ENCODE assay signal across 7 cellular contexts in the genomic region with DNA sequence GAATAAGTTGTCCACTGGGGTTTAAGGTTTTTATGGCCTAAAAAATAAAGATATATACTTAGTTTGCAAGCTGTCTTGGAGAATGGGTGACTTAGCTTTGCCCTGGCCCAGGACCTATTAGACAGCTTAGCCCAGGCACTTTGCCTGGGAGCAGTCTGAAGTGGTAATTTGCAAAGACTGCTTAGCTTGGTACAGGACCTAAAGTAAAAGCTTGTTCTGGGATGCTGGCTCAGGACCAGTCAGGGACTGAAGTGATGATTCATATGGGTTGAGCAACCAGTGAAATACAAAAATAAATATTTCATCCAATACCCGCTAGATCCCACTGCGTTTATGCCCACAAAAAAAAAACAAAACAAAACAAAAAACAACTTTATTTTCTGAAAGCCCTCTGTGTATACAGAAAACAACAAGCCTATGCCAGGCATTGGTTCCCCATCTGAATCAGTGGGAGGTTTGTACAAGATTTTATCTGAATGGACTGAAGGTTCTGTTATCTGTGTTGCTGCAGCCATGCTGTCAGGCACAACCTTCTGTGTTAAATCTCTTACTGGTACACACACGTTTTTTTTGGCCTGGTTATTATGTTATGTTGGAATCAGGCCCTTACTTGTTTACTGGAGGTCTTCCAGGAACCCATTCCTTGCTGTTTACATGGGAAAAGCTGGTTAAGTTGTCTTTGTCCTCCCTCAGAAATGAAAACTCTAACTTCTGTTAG. TPM values are rescaled to one million over a fixed set of nuclear protein-coding genes. Genes with fewer than 3 reads are reported as not detected.
"Had no signal": no experiment of that assay in that cellular context is flagged by ENCODE, and none has a peak within 500 bp of the region (broad histone marks: within the 10 kb centered on the region; RNA-seq: fewer than 3 reads in every experiment).

No MANE protein-coding gene starts in this region.

RNA-seq across cellular contexts. Expression of gene CDY2A, which starts 8.7 kb away (rescaled TPM):
- total RNA-seq: GM23338, H1, H9, HepG2, HFFc6, HT1080 had no signal
- polyA plus RNA-seq: GM23338, H1, HepG2, IgD-negative memory B cell had no signal
